ENCODE assay signal across 19 cellular contexts in genomic region chrX:12843061-12843667, GRCh38. TPM values are rescaled to one million over a fixed set of nuclear protein-coding genes. Genes with fewer than 3 reads are reported as not detected.
DNase-seq lines count a peak whose midpoint lies in the region; ATAC-seq and TF ChIP-seq lines count a peak whose summit lies in the region.
"Had no signal": no experiment of that assay in that cellular context is flagged by ENCODE, and none has a peak within 500 bp of the region (broad histone marks: within the 10 kb centered on the region; RNA-seq: fewer than 3 reads in every experiment).

No MANE protein-coding gene starts in this region.

- no peak for TF ChIP-seq CTCF in progenitor cell of endocrine pancreas (IDR thresholded peaks at IDR 0.05; ENCODE audit: unreplicated experiment)

- H3K9me3 Mint-ChIP-seq in activated naive CD8-positive, alpha-beta T cell treated with anti-CD3 and anti-CD28 coated beads for 36 hours: no peaks in the 10 kb centered on the region
- peaks cover 16% of the 10 kb centered on the region for H3K9me3 Mint-ChIP-seq in progenitor cell of endocrine pancreas (ENCODE audit: low read depth)
- H3K9me3 Mint-ChIP-seq: effector memory CD8-positive, alpha-beta T cell; immature natural killer cell had no signal

- no peaks in the 10 kb centered on the region for H3K36me3 Mint-ChIP-seq in activated naive CD8-positive, alpha-beta T cell treated with anti-CD3 and anti-CD28 coated beads for 36 hours
- no peaks in the 10 kb centered on the region for H3K36me3 Mint-ChIP-seq in progenitor cell of endocrine pancreas (ENCODE audit: insufficient read depth)
- H3K36me3 Mint-ChIP-seq: immature natural killer cell, type B pancreatic cell had no signal

- no peak for DNase-seq in activated naive CD8-positive, alpha-beta T cell treated with anti-CD3 and anti-CD28 coated beads for 36 hours
- DNase-seq in DMS153 treated with DMSO at 0.1 percent for 48 hours (lab: John Stamatoyannopoulos, UW; ENCODE audit: unreplicated experiment) (no peak), ureter (ENCODE audit: low spot score) (no peak), progenitor cell of endocrine pancreas (ENCODE audit: low spot score, unreplicated experiment) (no peak)
- DNase-seq: activated CD8-positive, alpha-beta memory T cell treated with anti-CD3 and anti-CD28 coated beads, Interleukin-2, amount 50 U/mL, for 48 hours; brain microvascular endothelial cell; effector memory CD8-positive, alpha-beta T cell; foreskin keratinocyte; immature natural killer cell; MG63; NCI-H2171; ovary; T-helper 9 cell had no signal

- H3K4me1 Mint-ChIP-seq in activated naive CD8-positive, alpha-beta T cell treated with anti-CD3 and anti-CD28 coated beads for 36 hours: peaks cover 13% of the 10 kb centered on the region
- peaks cover 8% of the 10 kb centered on the region for H3K4me1 Mint-ChIP-seq in progenitor cell of endocrine pancreas (ENCODE audit: low read depth)
- H3K4me1 Mint-ChIP-seq: immature natural killer cell had no signal

- ATAC-seq in GM18498 (IDR thresholded peaks at IDR 0.05; ENCODE audit: unreplicated experiment) (peak; percentile 13), GM19467 (IDR thresholded peaks at IDR 0.05; ENCODE audit: unreplicated experiment) (peak; percentile 1), HG03342 (IDR thresholded peaks at IDR 0.05; ENCODE audit: unreplicated experiment) (peak; percentile 2), HG03439 (IDR thresholded peaks at IDR 0.05; ENCODE audit: unreplicated experiment) (no peak)
- ATAC-seq: effector memory CD8-positive, alpha-beta T cell; foreskin keratinocyte had no signal

- H3K27ac Mint-ChIP-seq in activated naive CD8-positive, alpha-beta T cell treated with anti-CD3 and anti-CD28 coated beads for 36 hours: peak overlapping the region; percentile 91
- no peak overlapping the region for H3K27ac Mint-ChIP-seq in progenitor cell of endocrine pancreas
- H3K27ac Mint-ChIP-seq: effector memory CD8-positive, alpha-beta T cell; immature natural killer cell; type B pancreatic cell had no signal

- H3K4me3 Mint-ChIP-seq in activated naive CD8-positive, alpha-beta T cell treated with anti-CD3 and anti-CD28 coated beads for 36 hours: no peak overlapping the region
- H3K4me3 Mint-ChIP-seq in progenitor cell of endocrine pancreas (ENCODE audit: low read depth): no peak overlapping the region

- H3K27me3 Mint-ChIP-seq in activated naive CD8-positive, alpha-beta T cell treated with anti-CD3 and anti-CD28 coated beads for 36 hours: no peaks in the 10 kb centered on the region
- no peaks in the 10 kb centered on the region for H3K27me3 Mint-ChIP-seq in progenitor cell of endocrine pancreas
- H3K27me3 Mint-ChIP-seq: type B pancreatic cell had no signal

RNA-seq across cellular contexts. Expression of gene TLR7, which starts 23.7 kb away (rescaled TPM):
- under 1 TPM; 0.21 to 0.28 TPM for total RNA-seq in activated naive CD8-positive, alpha-beta T cell treated with anti-CD3 and anti-CD28 coated beads for 36 hours
- total RNA-seq in ureter: 1.0 TPM
- total RNA-seq in progenitor cell of endocrine pancreas: 0.05 TPM in 1 of 2 replicates, not detected in the other
- total RNA-seq: foreskin keratinocyte, RPMI7951 had no signal

RNA-seq across cellular contexts. Expression of gene PRPS2, which starts 52.0 kb away (rescaled TPM):
- 100 to 1,000 TPM; 119 to 123 TPM for total RNA-seq in activated naive CD8-positive, alpha-beta T cell treated with anti-CD3 and anti-CD28 coated beads for 36 hours
- total RNA-seq in ureter (48.2 TPM), progenitor cell of endocrine pancreas (15.8 and 18.6 TPM in 2 replicates)
